In the genomic region with DNA sequence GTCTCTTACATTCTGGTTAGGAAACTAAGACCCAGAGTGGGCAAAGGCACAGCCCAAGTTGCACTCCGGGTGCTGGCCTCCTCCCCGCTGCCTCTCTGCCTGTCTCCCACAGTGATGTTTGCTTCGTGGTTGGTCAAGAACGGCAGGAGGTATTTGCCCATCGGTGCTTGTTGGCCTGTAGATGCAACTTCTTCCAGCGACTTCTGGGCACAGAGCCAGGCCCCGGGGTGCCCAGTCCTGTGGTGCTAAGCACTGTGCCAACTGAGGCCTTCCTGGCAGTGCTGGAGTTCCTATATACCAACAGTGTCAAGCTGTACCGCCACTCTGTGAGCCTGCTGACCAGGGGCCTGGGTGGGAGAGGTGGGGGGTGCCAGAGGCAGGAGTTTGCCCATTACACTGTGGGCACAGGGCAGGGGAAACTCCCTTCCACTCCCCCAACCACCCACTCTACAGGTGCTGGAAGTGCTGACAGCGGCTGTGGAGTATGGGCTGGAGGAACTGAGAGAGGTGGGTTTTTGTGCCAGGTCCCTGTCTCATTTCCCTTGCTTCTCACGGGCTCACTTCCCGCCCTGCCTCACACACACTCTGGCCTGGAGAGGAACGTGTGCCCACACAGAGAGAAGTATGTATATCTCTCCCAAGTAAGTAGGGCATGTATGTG, we compare ENCODE assay signal across 8 cellular contexts. TPM values are rescaled to one million over a fixed set of nuclear protein-coding genes. Genes with fewer than 3 reads are reported as not detected.
DNase-seq lines count a peak whose midpoint lies in the region; ATAC-seq, FAIRE-seq and TF ChIP-seq lines count a peak whose summit lies in the region.

No MANE protein-coding gene starts in this region.

- peaks cover 6 to 8% of the 10 kb centered on the region in 2 donors for H3K36me3 ChIP-seq in duodenal mucosa (ENCODE audit: control insufficient read depth in 1 of 2, insufficient read depth in 2 of 2, low read length in 2 of 2)

- no peaks in the 10 kb centered on the region for H3K9me3 Mint-ChIP-seq in natural killer cell treated with Interleukin-12 subunit alpha and Interleukin-12 subunit beta and Interleukin-15 and Interleukin-18, amount 100 ng/mL, for 72 hours

- H3K4me3 ChIP-seq in duodenal mucosa (ENCODE audit: low read depth in 1 of 2, low read length in 2 of 2): peak overlapping the region; percentile 7 to 40

- FAIRE-seq in GM12891 (lab: Jason Lieb, UNC): peak; percentile 89

- ATAC-seq in T-helper 17 cell (no peak), HG03135 (IDR thresholded peaks at IDR 0.05; ENCODE audit: unreplicated experiment) (no peak)
- no peak for ATAC-seq in natural killer cell treated with Interleukin-12 subunit alpha and Interleukin-12 subunit beta and Interleukin-15 and Interleukin-18, amount 100 ng/mL, for 72 hours

- peak overlapping the region; percentile 73 for H3K27ac ChIP-seq in duodenal mucosa (ENCODE audit: low read depth, low read length)

- no peaks in the 10 kb centered on the region for H3K9me3 ChIP-seq in T-helper 17 cell (ENCODE audit: control insufficient read depth, low read length, poor library complexity, severe bottlenecking)
- no peaks in the 10 kb centered on the region for H3K9me3 ChIP-seq in duodenal mucosa (ENCODE audit: control insufficient read depth in 1 of 2, low read length in 2 of 2)

- H3K4me1 Mint-ChIP-seq in T-helper 17 cell: peaks cover 68% of the 10 kb centered on the region
- H3K4me1 Mint-ChIP-seq in natural killer cell treated with Interleukin-12 subunit alpha and Interleukin-12 subunit beta and Interleukin-15 and Interleukin-18, amount 100 ng/mL, for 72 hours (ENCODE audit: low read depth in 2 of 2): peaks cover 44 to 53% of the 10 kb centered on the region in 2 donors

- H3K27ac Mint-ChIP-seq in T-helper 17 cell: peak overlapping the region; percentile 100
- H3K27ac Mint-ChIP-seq in natural killer cell treated with Interleukin-12 subunit alpha and Interleukin-12 subunit beta and Interleukin-15 and Interleukin-18, amount 100 ng/mL, for 72 hours: peak overlapping the region; percentile 97

- no peaks in the 10 kb centered on the region for H3K27me3 Mint-ChIP-seq in T-helper 17 cell
- H3K27me3 Mint-ChIP-seq in natural killer cell treated with Interleukin-12 subunit alpha and Interleukin-12 subunit beta and Interleukin-15 and Interleukin-18, amount 100 ng/mL, for 72 hours: no peaks in the 10 kb centered on the region

- H3K36me3 Mint-ChIP-seq in T-helper 17 cell (ENCODE audit: low read depth): peaks cover 5% of the 10 kb centered on the region
- H3K36me3 Mint-ChIP-seq in natural killer cell treated with Interleukin-12 subunit alpha and Interleukin-12 subunit beta and Interleukin-15 and Interleukin-18, amount 100 ng/mL, for 72 hours: no peaks in the 10 kb centered on the region

- H3K9ac ChIP-seq in duodenal mucosa (ENCODE audit: low read depth in 1 of 2, low read length in 2 of 2): peak overlapping the region; percentile 55 to 71

- peak overlapping the region; percentile 82 for H3K4me3 Mint-ChIP-seq in T-helper 17 cell
- peak overlapping the region; percentile 12 for H3K4me3 Mint-ChIP-seq in natural killer cell treated with Interleukin-12 subunit alpha and Interleukin-12 subunit beta and Interleukin-15 and Interleukin-18, amount 100 ng/mL, for 72 hours

- H3K4me1 ChIP-seq in duodenal mucosa (ENCODE audit: control insufficient read depth in 1 of 2, insufficient read depth in 2 of 2, low read length in 2 of 2): peaks cover 64% of the 10 kb centered on the region in 2 donors

- H3K27me3 ChIP-seq in duodenal mucosa (ENCODE audit: control insufficient read depth in 1 of 2, insufficient read depth in 2 of 2, low read length in 2 of 2): no peaks in the 10 kb centered on the region

- no peak for TF ChIP-seq POLR2A in GM12891 (IDR thresholded peaks at IDR 0.05; ENCODE audit: low read depth, low read length)

- no peak for DNase-seq in GM12891 (ENCODE audit: insufficient read length, low spot score)
- DNase-seq in T-helper 17 cell: peak in 1 of 3 donors; percentile 30
- DNase-seq in natural killer cell treated with Interleukin-12 subunit alpha and Interleukin-12 subunit beta and Interleukin-15 and Interleukin-18, amount 100 ng/mL, for 72 hours (ENCODE audit: low spot score): no peak
- no peak for DNase-seq in NCI-H1694 (lab: John Stamatoyannopoulos, UW)
- DNase-seq in NOMO-1 treated with DMSO at 0.1 percent for 48 hours (lab: John Stamatoyannopoulos, UW; ENCODE audit: unreplicated experiment): no peak
- no peak for DNase-seq in HCEC 1CT

TF ChIP-seq in GM12891, 5 proteins besides CTCF, POLR2A, EP300 and RAD21:
- TF ChIP-seq SPI1 (IDR thresholded peaks at IDR 0.05; ENCODE audit: low read depth, low read length) (peak; percentile 86), TAF1 (IDR thresholded peaks at IDR 0.05; ENCODE audit: low read depth, low read length) (no peak), POU2F2 (IDR thresholded peaks at IDR 0.05; ENCODE audit: low read depth, low read length) (peak; percentile 14; the same call in 1 of the 2 replicates)

RNA-seq across cellular contexts. Expression of a gene that starts 1.9 kb away (rescaled TPM):
- polyA plus RNA-seq in GM12891 (2012; ENCODE audit: low read depth, missing spikeins): 1.6 TPM
- total RNA-seq in T-helper 17 cell: 10 to 100 TPM; 43.1 to 56.6 TPM
- total RNA-seq in natural killer cell treated with Interleukin-12 subunit alpha and Interleukin-12 subunit beta and Interleukin-15 and Interleukin-18, amount 100 ng/mL, for 72 hours: 1 to 10 TPM; 1.7 to 6.4 TPM

RNA-seq across cellular contexts. Expression of a gene that starts 3.1 kb away (rescaled TPM):
- 0.17 TPM for polyA plus RNA-seq in GM12891 (2012; ENCODE audit: low read depth, missing spikeins)
- 1 to 10 TPM; 5.5 to 6.2 TPM for total RNA-seq in T-helper 17 cell
- total RNA-seq in natural killer cell treated with Interleukin-12 subunit alpha and Interleukin-12 subunit beta and Interleukin-15 and Interleukin-18, amount 100 ng/mL, for 72 hours: not detected

RNA-seq across cellular contexts. Expression of a gene that starts 10.1 kb away (rescaled TPM):
- polyA plus RNA-seq in GM12891 (2012; ENCODE audit: low read depth, missing spikeins): 16.7 TPM
- total RNA-seq in T-helper 17 cell: 100 to 1,000 TPM; 389 to 523 TPM
- total RNA-seq in natural killer cell treated with Interleukin-12 subunit alpha and Interleukin-12 subunit beta and Interleukin-15 and Interleukin-18, amount 100 ng/mL, for 72 hours: 10 to 100 TPM; 27.4 to 64.3 TPM

RNA-seq across cellular contexts. Expression of a gene that starts 22.3 kb away (rescaled TPM):
- 1.7 TPM for polyA plus RNA-seq in GM12891 (2012; ENCODE audit: low read depth, missing spikeins)
- total RNA-seq in T-helper 17 cell: 1 to 10 TPM; 1.1 to 1.4 TPM
- under 1 TPM in 1 of 2 donors, not detected in 1; 0.47 TPM for total RNA-seq in natural killer cell treated with Interleukin-12 subunit alpha and Interleukin-12 subunit beta and Interleukin-15 and Interleukin-18, amount 100 ng/mL, for 72 hours

RNA-seq across cellular contexts. Expression of a gene that starts 32.8 kb away (rescaled TPM):
- polyA plus RNA-seq in GM12891 (2012; ENCODE audit: low read depth, missing spikeins): 0.06 TPM
- 1 to 10 TPM; 1.6 to 1.7 TPM for total RNA-seq in T-helper 17 cell
- 1 to 10 TPM; 1.9 TPM for total RNA-seq in natural killer cell treated with Interleukin-12 subunit alpha and Interleukin-12 subunit beta and Interleukin-15 and Interleukin-18, amount 100 ng/mL, for 72 hours

Comparison
In these comparisons a context has a peak if more than half of its experiments do, and no peak if none do; other contexts are left out.
1. RNA of a gene that starts 1.9 kb away (total RNA-seq): 43.1 to 56.6 TPM in T-helper 17 cell; 1.7 to 6.4 TPM in natural killer cell treated with Interleukin-12 subunit alpha and Interleukin-12 subunit beta and Interleukin-15 and Interleukin-18, amount 100 ng/mL, for 72 hours; every median in the first group is over 4 times any median in the second.
2. RNA of a gene that starts 3.1 kb away (total RNA-seq): 5.5 to 6.2 TPM in T-helper 17 cell; not detected in natural killer cell treated with Interleukin-12 subunit alpha and Interleukin-12 subunit beta and Interleukin-15 and Interleukin-18, amount 100 ng/mL, for 72 hours; every median in the first group is over 4 times any median in the second.
3. RNA of a gene that starts 10.1 kb away (total RNA-seq): 389 to 523 TPM in T-helper 17 cell; 27.4 to 64.3 TPM in natural killer cell treated with Interleukin-12 subunit alpha and Interleukin-12 subunit beta and Interleukin-15 and Interleukin-18, amount 100 ng/mL, for 72 hours; every median in the first group is over 4 times any median in the second.